In genomic region chr11:22668005-22668796, GRCh38 we compare ENCODE assay signal across 15 cellular contexts. TPM values are rescaled to one million over a fixed set of nuclear protein-coding genes. Genes with fewer than 3 reads are reported as not detected.
A peak's percentile ranks its signal among the peaks of the same experiment; 100 is the strongest.
DNase-seq lines count a peak whose midpoint lies in the region; ATAC-seq and TF ChIP-seq lines count a peak whose summit lies in the region.
"Had no signal": no experiment of that assay in that cellular context is flagged by ENCODE, and none has a peak within 500 bp of the region (broad histone marks: within the 10 kb centered on the region; RNA-seq: fewer than 3 reads in every experiment).

No MANE protein-coding gene starts in this region.

- no peaks in the 10 kb centered on the region for H3K9me3 ChIP-seq in skeletal muscle tissue (ENCODE audit: control insufficient read depth in 3 of 3, low read length in 3 of 3)
- no peaks in the 10 kb centered on the region for H3K9me3 ChIP-seq in Karpas-422 (ENCODE audit: low read length)
- H3K9me3 ChIP-seq: tibial nerve had no signal

- DNase-seq in NCI-H2171 treated with DMSO at 0.1 percent for 48 hours (lab: John Stamatoyannopoulos, UW) (peak; percentile 53), NCI-H2171 (lab: John Stamatoyannopoulos, UW) (no peak), RPMI8226 (peak; percentile 70), Karpas-422 (no peak), RWPE1 (ENCODE audit: low spot score) (no peak)
- DNase-seq in stimulated activated CD4-positive, alpha-beta T cell treated with anti-CD3 and anti-CD28 coated beads, Interleukin-4, amount 100 ng/mL, for 24 hours = no peak
- DNase-seq: activated CD4-positive, alpha-beta T cell treated with anti-CD3 and anti-CD28 coated beads, Interleukin-2, amount 50 U/mL, for 4 hours; activated gamma-delta T cell; KBM-7; NCI-H2029 had no signal

- H3K4me3 ChIP-seq in skeletal muscle tissue (ENCODE audit: low read length in 3 of 3) = peak overlapping the region; percentile 64 to 81 (median 77)
- H3K4me3 ChIP-seq in Karpas-422 (ENCODE audit: low read length) = no peak overlapping the region

- no peaks in the 10 kb centered on the region for H3K36me3 ChIP-seq in skeletal muscle tissue (ENCODE audit: control insufficient read depth in 3 of 3, insufficient read depth in 3 of 3, low read length in 3 of 3)
- H3K36me3 ChIP-seq in Karpas-422 (ENCODE audit: insufficient read depth, low read length) = no peaks in the 10 kb centered on the region
- H3K36me3 ChIP-seq: cardiac muscle cell, tibial nerve had no signal

- H3K27me3 ChIP-seq in skeletal muscle tissue (ENCODE audit: control insufficient read depth in 3 of 3, insufficient read depth in 3 of 3, low read length in 3 of 3) (no peaks in the 10 kb centered on the region), Karpas-422 (ENCODE audit: low read length) (no peaks in the 10 kb centered on the region)
- H3K27me3 ChIP-seq: cardiac muscle cell had no signal

- no peaks in the 10 kb centered on the region for H3K9me2 ChIP-seq in Karpas-422 (replicated peaks; ENCODE audit: insufficient read depth, low read length)

- H3K4me1 ChIP-seq in skeletal muscle tissue (ENCODE audit: control insufficient read depth in 3 of 3, insufficient read depth in 3 of 3, low read length in 3 of 3) = peaks cover 0 to 10% (median 3%) of the 10 kb centered on the region in 3 donors
- H3K4me1 ChIP-seq in Karpas-422 (ENCODE audit: low read length) = no peaks in the 10 kb centered on the region

- H3K79me2 ChIP-seq in Karpas-422 (ENCODE audit: low read length) = no peaks in the 10 kb centered on the region

- H3K27ac ChIP-seq in skeletal muscle tissue (ENCODE audit: low read depth, low read length) (peak overlapping the region; percentile 66), Karpas-422 (ENCODE audit: low read length) (no peak overlapping the region), RWPE1 (no peak overlapping the region)
- H3K27ac ChIP-seq: cardiac muscle cell had no signal

- TF ChIP-seq CTCF in RWPE1 (conservative IDR thresholded peaks at IDR 0.05; ENCODE audit: low read depth) = no peak

- H3K9ac ChIP-seq in skeletal muscle tissue (ENCODE audit: low read depth in 1 of 3, low read length in 3 of 3) = peak overlapping the region in 2 of 3 donors; percentile 74 to 87
- H3K9ac ChIP-seq in Karpas-422 (ENCODE audit: low read length) = no peak overlapping the region

- no peaks in the 10 kb centered on the region for H4K20me1 ChIP-seq in Karpas-422 (ENCODE audit: insufficient read depth, low read depth, low read length)

- POLR2A ChIA-PET in RWPE1 (lab: Yijun Ruan, JAX; ENCODE audit: low non-redundant PET) = no interaction called here

- H3K4me2 ChIP-seq in Karpas-422 (ENCODE audit: low read depth, low read length, poor library complexity, severe bottlenecking) = no peak overlapping the region
- H3K4me2 ChIP-seq: smooth muscle cell had no signal

- ATAC-seq in HG02588 (IDR thresholded peaks at IDR 0.05; ENCODE audit: unreplicated experiment) = peak; percentile 35

- H2AFZ ChIP-seq in Karpas-422 (ENCODE audit: low read length) = no peak overlapping the region

- CTCF ChIA-PET in RWPE1 (lab: Yijun Ruan, JAX) = no interaction called here

RNA-seq across cellular contexts. Expression of gene GAS2, which starts 1.8 kb away (rescaled TPM):
- total RNA-seq in skeletal muscle tissue = 42.8 TPM
- 0.86 TPM in 1 of 2 replicates, not detected in the other for total RNA-seq in Karpas-422 (2014; rRNA removed; shearing (Covaris generic); ENCODE audit: low replicate concordance)

RNA-seq across cellular contexts. Expression of gene FANCF, which starts 42.6 kb away (rescaled TPM):
- 12.5 TPM for total RNA-seq in skeletal muscle tissue
- total RNA-seq in Karpas-422 (2014; rRNA removed; shearing (Covaris generic); ENCODE audit: low replicate concordance) = 11.1 and 15.6 TPM in 2 replicates

Comparison
In these comparisons a context has a peak if more than half of its experiments do, and no peak if none do; other contexts are left out.
1. DNase-seq: peak in NCI-H2171 treated with DMSO at 0.1 percent for 48 hours (single experiment) and RPMI8226 (single experiment); none in NCI-H2171 (single experiment), stimulated activated CD4-positive, alpha-beta T cell treated with anti-CD3 and anti-CD28 coated beads, Interleukin-4, amount 100 ng/mL, for 24 hours (single experiment), Karpas-422 (single experiment) and RWPE1 (single experiment).
2. RNA of gene GAS2, which starts 1.8 kb away (total RNA-seq): 42.8 TPM in skeletal muscle tissue (single experiment); 0.86 TPM in Karpas-422; every median in the first group is over 10 times any median in the second.